Comparison of ENCODE assay signal across 19 cellular contexts in the genomic region with DNA sequence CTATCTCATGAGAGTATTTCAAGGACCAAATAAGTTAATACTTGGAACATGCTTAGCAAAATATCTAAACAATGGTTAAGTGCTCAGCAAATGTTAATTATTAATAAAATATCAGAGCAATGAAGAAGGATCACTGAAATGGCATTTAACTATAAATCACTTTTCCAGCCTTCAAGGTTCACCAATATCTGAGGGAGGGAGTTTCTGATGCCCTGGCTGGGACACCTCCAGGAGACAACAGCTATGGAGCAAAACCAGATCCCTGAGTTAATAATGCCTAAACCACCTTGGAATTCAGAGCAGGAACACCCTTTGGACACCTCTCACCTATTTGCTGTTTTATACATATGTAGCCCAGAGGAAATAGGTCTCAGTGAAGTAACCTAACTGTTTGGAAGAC. TPM values are rescaled to one million over a fixed set of nuclear protein-coding genes. Genes with fewer than 3 reads are reported as not detected.
DNase-seq lines count a peak whose midpoint lies in the region; FAIRE-seq and TF ChIP-seq lines count a peak whose summit lies in the region.
"Had no signal": no experiment of that assay in that cellular context is flagged by ENCODE, and none has a peak within 500 bp of the region (broad histone marks: within the 10 kb centered on the region; RNA-seq: fewer than 3 reads in every experiment).

No MANE protein-coding gene starts in this region.

- H3K9me2 ChIP-seq in PC-9 (ENCODE audit: insufficient read depth): no peaks in the 10 kb centered on the region

- DNase-seq in GM12891 (ENCODE audit: insufficient read length, low spot score): no peak
- DNase-seq in PC-9: no peak
- DNase-seq in kidney glomerular epithelial cell (lab: John Stamatoyannopoulos, UW): peak; percentile 57
- DNase-seq in renal cortical epithelial cell (ENCODE audit: low read depth): peak; percentile 50
- DNase-seq in NCI-H2196 treated with DMSO at 0.1 percent for 48 hours (lab: John Stamatoyannopoulos, UW; ENCODE audit: unreplicated experiment): no peak
- DNase-seq in NCI-H2029 (lab: John Stamatoyannopoulos, UW): no peak
- DNase-seq in D721Med (ENCODE audit: insufficient read length, low spot score): no peak
- DNase-seq: AML-193; Caco-2; CD4-positive, alpha-beta T cell; DMS79 treated with DMSO at 0.1 percent for 48 hours; GF-D8; GOT3; H7; IMR-90 had no signal

- no TSS peak for BruUV-seq in PC-9 (replicated peaks; lab: Mats Ljungman, UMichigan)

- no peaks in the 10 kb centered on the region for H3K9me3 ChIP-seq in PC-9 (ENCODE audit: insufficient read depth, low read depth)
- H3K9me3 ChIP-seq: Caco-2 had no signal

- intact Hi-C loops in PC-9 (cut with micrococcal nuclease; ENCODE audit: unreplicated experiment): no loop called here

- peaks cover 26% of the 10 kb centered on the region; the same call in 1 of the 2 replicates for H3F3A ChIP-seq in PC-9 (ENCODE audit: insufficient read depth, low read depth)

- H3K4me3 ChIP-seq in PC-9: no peak overlapping the region
- H3K4me3 ChIP-seq: K562 had no signal

- no peaks in the 10 kb centered on the region for H3K36me3 ChIP-seq in PC-9 (ENCODE audit: low read depth)

- H2AFZ ChIP-seq in PC-9: peak overlapping the region; percentile 50; the same call in 1 of the 2 replicates

- POLR2A ChIA-PET in PC-9 (lab: Charles Lee; ENCODE audit: unreplicated experiment): no interaction called here

- peaks cover 48% of the 10 kb centered on the region for H3K4me1 ChIP-seq in PC-9 (replicated peaks; ENCODE audit: insufficient read depth)

- no peak for TF ChIP-seq CTCF in PC-9 (conservative IDR thresholded peaks at IDR 0.05)
- no peak for TF ChIP-seq CTCF in D721Med (IDR thresholded peaks at IDR 0.05; ENCODE audit: insufficient read depth, missing control alignments)

- H4K20me1 ChIP-seq in PC-9 (ENCODE audit: insufficient read depth): no peaks in the 10 kb centered on the region

- peak overlapping the region; percentile 58 for H3K27ac ChIP-seq in PC-9
- H3K27ac ChIP-seq: C4-2B had no signal

- no peaks in the 10 kb centered on the region for H3K79me2 ChIP-seq in PC-9 (ENCODE audit: low read depth)

- CTCF ChIA-PET in PC-9 (lab: Charles Lee): no interaction called here

- TF ChIP-seq POLR2A in GM12891 (IDR thresholded peaks at IDR 0.05; ENCODE audit: low read depth, low read length): no peak

- FAIRE-seq in GM12891 (lab: Jason Lieb, UNC) (peak; percentile 56), D721Med (lab: Jason Lieb, UNC) (no peak)
- FAIRE-seq: A204.1, HTR-8/SVneo had no signal

- H3K27me3 ChIP-seq in PC-9 (ENCODE audit: insufficient read depth, low read depth): no peaks in the 10 kb centered on the region

- peak overlapping the region; percentile 45 for H3K4me2 ChIP-seq in PC-9

TF ChIP-seq in GM12891, 5 proteins besides CTCF, POLR2A, EP300 and RAD21:
- TF ChIP-seq TAF1 (IDR thresholded peaks at IDR 0.05; ENCODE audit: low read depth, low read length) (no peak), SPI1 (IDR thresholded peaks at IDR 0.05; ENCODE audit: low read depth, low read length) (no peak), PAX5 (IDR thresholded peaks at IDR 0.05; ENCODE audit: insufficient read depth, low read length, severe bottlenecking) (no peak), POLR2AphosphoS5 (IDR thresholded peaks at IDR 0.05; ENCODE audit: low read depth, low read length) (no peak), POU2F2 (IDR thresholded peaks at IDR 0.05; ENCODE audit: low read depth, low read length) (no peak)
TF ChIP-seq in GM12891: peak in this region for 0.

RNA-seq across cellular contexts. Expression of a gene that starts 6.4 kb away (rescaled TPM):
- 28.6 TPM for polyA plus RNA-seq in GM12891 (2012; ENCODE audit: low read depth, missing spikeins)
- total RNA-seq in PC-9 (2021) (77.5 and 90.3 TPM in 2 replicates), renal cortical epithelial cell (8.7 and 11.9 TPM in 2 replicates)

Comparison
In these comparisons a context has a peak if more than half of its experiments do, and no peak if none do; other contexts are left out.
1. DNase-seq: peak in kidney glomerular epithelial cell (single experiment) and renal cortical epithelial cell (single experiment); none in GM12891 (single experiment), PC-9 (0 of 2), NCI-H2196 treated with DMSO at 0.1 percent for 48 hours (single experiment), NCI-H2029 (single experiment) and D721Med (single experiment).